25 cellular contexts compared by ENCODE assay signal in the genomic region with DNA sequence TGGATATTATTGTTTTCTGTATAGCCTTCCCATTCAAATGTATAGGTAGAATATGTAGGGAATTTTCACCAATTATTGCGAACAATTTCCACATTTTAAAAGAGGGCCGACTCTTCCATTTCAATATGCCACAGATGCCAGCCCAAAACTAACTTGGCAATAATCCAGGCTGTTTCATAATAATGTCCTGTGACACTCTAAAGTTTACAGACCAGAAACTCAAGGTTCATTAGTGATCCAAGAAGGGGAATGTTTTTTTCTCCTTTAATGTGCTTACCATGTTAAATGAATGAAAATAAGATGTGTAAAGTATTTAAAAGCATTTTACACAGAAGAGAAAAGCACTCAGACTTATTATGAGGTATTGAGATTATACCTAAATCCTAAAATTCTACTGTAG.
"Had no signal": no experiment of that assay in that cellular context is flagged by ENCODE, and none has a peak within 500 bp of the region (broad histone marks: within the 10 kb centered on the region; RNA-seq: fewer than 3 reads in every experiment).

No MANE protein-coding gene starts in this region.

- FAIRE-seq: keratinocyte, TTC549 had no signal

- H3K27ac ChIP-seq: ascending aorta, ovary, sigmoid colon, stomach, tibial artery, upper lobe of right lung, VCaP had no signal

- DNase-seq: activated CD4-positive, alpha-beta memory T cell treated with anti-CD3 and anti-CD28 coated beads for 36 hours; activated CD8-positive, alpha-beta memory T cell treated with anti-CD3 and anti-CD28 coated beads, Interleukin-2, amount 50 U/mL, for 48 hours; activated gamma-delta T cell; activated naive CD4-positive, alpha-beta T cell treated with anti-CD3 and anti-CD28 coated beads, Interleukin-2, amount 10 ng/mL, durations not matched to agents 7 days and 5 days; activated naive CD8-positive, alpha-beta T cell treated with anti-CD3 and anti-CD28 coated beads, Interleukin-2, amount 10 ng/mL, durations not matched to agents 7 days and 5 days; activated T-cell treated with anti-CD3 and anti-CD28 coated beads, Interleukin-2, amount 50 U/mL, for 24 hours; cortex of kidney; effector memory CD8-positive, alpha-beta T cell; head of caudate nucleus; hippocampal formation; left cardiac atrium; naive thymus-derived CD4-positive, alpha-beta T cell; ovary; retina; sigmoid colon; stimulated activated CD4-positive, alpha-beta T cell treated with anti-CD3 and anti-CD28 coated beads, Interleukin-15, amount 100 ng/mL, for 24 hours; stimulated activated CD4-positive, alpha-beta T cell treated with anti-CD3 and anti-CD28 coated beads, Interleukin-2, amount 100 ng/mL, for 24 hours; stimulated activated naive B cell treated with anti-CD40 and anti-IgM and Interleukin-4, amounts not matched to agents 10 μg/mL and 1 μg/mL and 100 μg/mL, for 72 hours; stomach; tibial artery; upper lobe of right lung had no signal

- H3K9me3 ChIP-seq: ascending aorta, ovary, sigmoid colon, stomach, tibial artery, upper lobe of right lung had no signal

- H3K27me3 ChIP-seq: ascending aorta, ovary, sigmoid colon, stomach, tibial artery, upper lobe of right lung had no signal

- H3K36me3 ChIP-seq: ascending aorta, ovary, sigmoid colon, stomach, tibial artery, upper lobe of right lung had no signal

- H3K4me1 ChIP-seq: ascending aorta, stomach, tibial artery, upper lobe of right lung had no signal

- H3K4me3 ChIP-seq: ascending aorta, ovary, sigmoid colon, stomach, tibial artery, upper lobe of right lung had no signal

- ATAC-seq: effector memory CD8-positive, alpha-beta T cell; left cardiac atrium; naive thymus-derived CD4-positive, alpha-beta T cell; stimulated activated naive B cell treated with anti-CD40 and anti-IgM and Interleukin-4, amounts not matched to agents 10 μg/mL and 1 μg/mL and 100 μg/mL, for 72 hours; upper lobe of right lung had no signal
